Comparison of ENCODE assay signal across 19 cellular contexts in genomic region chr12:34391771-34392581, GRCh38.
DNase-seq lines count a peak whose midpoint lies in the region; ATAC-seq and TF ChIP-seq lines count a peak whose summit lies in the region.
"Had no signal": no experiment of that assay in that cellular context is flagged by ENCODE, and none has a peak within 500 bp of the region (broad histone marks: within the 10 kb centered on the region; RNA-seq: fewer than 3 reads in every experiment).

No MANE protein-coding gene starts in this region.

- H2BK5ac ChIP-seq in mesendoderm (ENCODE audit: low read length): no peak overlapping the region

- no peaks in the 10 kb centered on the region for H3K79me1 ChIP-seq in mesendoderm (ENCODE audit: low read length)

- no peak for TF ChIP-seq EP300 in esophagus muscularis mucosa (IDR thresholded peaks at IDR 0.05)

- H3K4me2 ChIP-seq in mesendoderm (ENCODE audit: low read length): no peak overlapping the region
- H3K4me2 ChIP-seq: A549, SK-N-SH had no signal

- H3K27ac Mint-ChIP-seq in activated CD8-positive, alpha-beta memory T cell treated with anti-CD3 and anti-CD28 coated beads, Interleukin-2, amount 10 ng/mL, durations not matched to agents 7 days and 5 days: no peak overlapping the region
- no peak overlapping the region for H3K27ac Mint-ChIP-seq in type B pancreatic cell
- H3K27ac Mint-ChIP-seq: activated T-helper 17 cell treated with anti-CD3 and anti-CD28 coated beads, Interleukin-2, amount 50 U/mL, for 72 hours; T-helper 2 cell treated with Interferon-gamma antibody and Interleukin-4, amounts not matched to agents 5 μg/mL and 100 μg/mL, for 36 hours had no signal

- H3K27ac ChIP-seq in esophagus muscularis mucosa (replicated peaks in 1 of 4): no peak overlapping the region
- H3K27ac ChIP-seq in lower lobe of right lung: no peak overlapping the region
- no peak overlapping the region for H3K27ac ChIP-seq in mesendoderm (ENCODE audit: low read depth, low read length)
- H3K27ac ChIP-seq: A549, C4-2B had no signal

- TF ChIP-seq CTCF in esophagus muscularis mucosa (IDR thresholded peaks at IDR 0.05) (no peak), lower lobe of right lung (IDR thresholded peaks at IDR 0.05) (no peak), type B pancreatic cell (conservative IDR thresholded peaks at IDR 0.05) (no peak), GM10266 (IDR thresholded peaks at IDR 0.05; ENCODE audit: control insufficient read depth, insufficient read depth, low read depth, missing control alignments) (no peak)

- H3K79me2 ChIP-seq in mesendoderm (ENCODE audit: control insufficient read depth, insufficient read depth, low read length): no peaks in the 10 kb centered on the region

- no peaks in the 10 kb centered on the region for H3K36me3 Mint-ChIP-seq in activated CD8-positive, alpha-beta memory T cell treated with anti-CD3 and anti-CD28 coated beads, Interleukin-2, amount 10 ng/mL, durations not matched to agents 7 days and 5 days
- H3K36me3 Mint-ChIP-seq in type B pancreatic cell: no peaks in the 10 kb centered on the region

- H3K4me1 ChIP-seq in esophagus muscularis mucosa (no peaks in the 10 kb centered on the region), lower lobe of right lung (no peaks in the 10 kb centered on the region), mesendoderm (ENCODE audit: control insufficient read depth, low read depth, low read length) (no peaks in the 10 kb centered on the region)
- H3K4me1 ChIP-seq: A549 had no signal

- no peaks in the 10 kb centered on the region for H3K4me1 Mint-ChIP-seq in activated CD8-positive, alpha-beta memory T cell treated with anti-CD3 and anti-CD28 coated beads, Interleukin-2, amount 10 ng/mL, durations not matched to agents 7 days and 5 days
- no peaks in the 10 kb centered on the region for H3K4me1 Mint-ChIP-seq in type B pancreatic cell (ENCODE audit: unreplicated experiment)
- H3K4me1 Mint-ChIP-seq: activated T-helper 17 cell treated with anti-CD3 and anti-CD28 coated beads, Interleukin-2, amount 50 U/mL, for 72 hours; central memory CD8-positive, alpha-beta T cell had no signal

- H2BK15ac ChIP-seq in mesendoderm (replicated peaks; ENCODE audit: low read depth): no peak overlapping the region

- H2BK120ac ChIP-seq in mesendoderm (ENCODE audit: low read depth, low read length): no peak overlapping the region

- no peak overlapping the region for H3K56ac ChIP-seq in mesendoderm (ENCODE audit: low read length)

- CTCF ChIA-PET in activated CD8-positive, alpha-beta memory T cell treated with anti-CD3 and anti-CD28 coated beads, Interleukin-2, amount 10 ng/mL, durations not matched to agents 7 days and 5 days (lab: Charles Lee): no interaction called here

- no peak overlapping the region for H4K5ac ChIP-seq in mesendoderm (ENCODE audit: low read length)

- H3K9me3 ChIP-seq in esophagus muscularis mucosa (peaks cover 0 to 81% (median 26%) of the 10 kb centered on the region in 4 donors), lower lobe of right lung (peaks cover 12% of the 10 kb centered on the region)
- H3K9me3 ChIP-seq: A549, SK-N-SH had no signal

- H3K4me3 Mint-ChIP-seq in activated CD8-positive, alpha-beta memory T cell treated with anti-CD3 and anti-CD28 coated beads, Interleukin-2, amount 10 ng/mL, durations not matched to agents 7 days and 5 days: no peak overlapping the region
- no peak overlapping the region for H3K4me3 Mint-ChIP-seq in type B pancreatic cell
- H3K4me3 Mint-ChIP-seq: activated T-helper 17 cell treated with anti-CD3 and anti-CD28 coated beads, Interleukin-2, amount 50 U/mL, for 72 hours; central memory CD8-positive, alpha-beta T cell; T-helper 2 cell treated with Interferon-gamma antibody and Interleukin-4, amounts not matched to agents 5 μg/mL and 100 μg/mL, for 36 hours had no signal

- DNase-seq in activated CD8-positive, alpha-beta memory T cell treated with anti-CD3 and anti-CD28 coated beads, Interleukin-2, amount 50 U/mL, for 4 hours: peak; percentile 11
- DNase-seq in activated CD8-positive, alpha-beta memory T cell treated with anti-CD3 and anti-CD28 coated beads, Interleukin-2, amount 10 ng/mL, durations not matched to agents 7 days and 5 days: no peak
- DNase-seq in esophagus muscularis mucosa (ENCODE audit: extremely low spot score) (peak; percentile 81), lower lobe of right lung (peak; percentile 29), type B pancreatic cell (ENCODE audit: extremely low spot score, unreplicated experiment) (peak; percentile 48), GM10266 (ENCODE audit: extremely low spot score) (no peak), mesendoderm (no peak)
- DNase-seq in stimulated activated naive CD4-positive, alpha-beta T cell treated with Interleukin-2 at 50 U/mL for 16 hours (lab: John Stamatoyannopoulos, UW): no peak
- DNase-seq: activated CD4-positive, CD25-positive, alpha-beta regulatory T cell; DMS153; effector CD8-positive, alpha-beta T cell; NCI-H1436 treated with DMSO at 0.1 percent for 48 hours; SK-N-SH had no signal

- ATAC-seq in activated CD8-positive, alpha-beta memory T cell treated with anti-CD3 and anti-CD28 coated beads, Interleukin-2, amount 10 ng/mL, durations not matched to agents 7 days and 5 days: no peak
- ATAC-seq in lower lobe of right lung: no peak
- ATAC-seq: A549; activated T-helper 17 cell treated with anti-CD3 and anti-CD28 coated beads, Interleukin-2, amount 50 U/mL, for 72 hours; Panc1 had no signal

- no peak overlapping the region for H3K18ac ChIP-seq in mesendoderm (ENCODE audit: low read length)

- H3K4ac ChIP-seq in mesendoderm (ENCODE audit: low read depth, low read length): no peak overlapping the region

- WGBS in esophagus muscularis mucosa: 74% methylated on average over 21 of the region's 37 CpGs
- no CpG with 5 or more reads among the region's 37 CpGs for WGBS in mesendoderm (ENCODE audit: extremely low coverage, insufficient coverage, low lambda C conversion rate)

- H3K23ac ChIP-seq in mesendoderm (ENCODE audit: low read length): no peak overlapping the region

- intact Hi-C loops in esophagus muscularis mucosa (cut with DNase I) (no loop called here), lower lobe of right lung (cut with DNase I) (no loop called here)

- no peaks in the 10 kb centered on the region for H3K27me3 Mint-ChIP-seq in activated CD8-positive, alpha-beta memory T cell treated with anti-CD3 and anti-CD28 coated beads, Interleukin-2, amount 10 ng/mL, durations not matched to agents 7 days and 5 days
- no peaks in the 10 kb centered on the region for H3K27me3 Mint-ChIP-seq in type B pancreatic cell
- H3K27me3 Mint-ChIP-seq: activated T-helper 17 cell treated with anti-CD3 and anti-CD28 coated beads, Interleukin-2, amount 50 U/mL, for 72 hours; central memory CD8-positive, alpha-beta T cell had no signal

- H3K27me3 ChIP-seq in esophagus muscularis mucosa: peaks cover 0 to 78% (median 0%) of the 10 kb centered on the region in 4 donors
- peaks cover 9% of the 10 kb centered on the region for H3K27me3 ChIP-seq in lower lobe of right lung (ENCODE audit: low read depth)
- no peaks in the 10 kb centered on the region for H3K27me3 ChIP-seq in mesendoderm (ENCODE audit: insufficient read depth, low read length, poor library complexity)

- H4K8ac ChIP-seq in mesendoderm (ENCODE audit: low read depth, low read length): no peak overlapping the region

- no peak overlapping the region for H3K4me3 ChIP-seq in esophagus muscularis mucosa
- H3K4me3 ChIP-seq in lower lobe of right lung: no peak overlapping the region
- H3K4me3 ChIP-seq in mesendoderm (ENCODE audit: low read length): no peak overlapping the region
- H3K4me3 ChIP-seq: A549 had no signal

- no peak overlapping the region for H2AK5ac ChIP-seq in mesendoderm (ENCODE audit: low read length)

- TF ChIP-seq POLR2A in esophagus muscularis mucosa (IDR thresholded peaks at IDR 0.05; ENCODE audit: low read depth): no peak

- peaks cover 6% of the 10 kb centered on the region for H3K9me3 Mint-ChIP-seq in activated CD8-positive, alpha-beta memory T cell treated with anti-CD3 and anti-CD28 coated beads, Interleukin-2, amount 10 ng/mL, durations not matched to agents 7 days and 5 days (ENCODE audit: low read depth)
- no peaks in the 10 kb centered on the region for H3K9me3 Mint-ChIP-seq in type B pancreatic cell

- H3K36me3 ChIP-seq in esophagus muscularis mucosa (no peaks in the 10 kb centered on the region), lower lobe of right lung (no peaks in the 10 kb centered on the region), mesendoderm (ENCODE audit: control insufficient read depth, insufficient read depth, low read length) (no peaks in the 10 kb centered on the region)

- no peak overlapping the region for H3K9ac ChIP-seq in mesendoderm (ENCODE audit: low read length)
- H3K9ac ChIP-seq: SK-N-SH had no signal

Comparison
In these comparisons a context has a peak if more than half of its experiments do, and no peak if none do; other contexts are left out.
1. DNase-seq: peak in activated CD8-positive, alpha-beta memory T cell treated with anti-CD3 and anti-CD28 coated beads, Interleukin-2, amount 50 U/mL, for 4 hours (single experiment), esophagus muscularis mucosa (single experiment), lower lobe of right lung (single experiment) and type B pancreatic cell (single experiment); none in activated CD8-positive, alpha-beta memory T cell treated with anti-CD3 and anti-CD28 coated beads, Interleukin-2, amount 10 ng/mL, durations not matched to agents 7 days and 5 days (single experiment), stimulated activated naive CD4-positive, alpha-beta T cell treated with Interleukin-2 at 50 U/mL for 16 hours (single experiment), GM10266 (single experiment) and mesendoderm (single experiment).